In genomic region chr4:106695846-106696245, GRCh38 we compare ENCODE assay signal across 17 cellular contexts.
DNase-seq lines count a peak whose midpoint lies in the region; ATAC-seq and TF ChIP-seq lines count a peak whose summit lies in the region.
"Had no signal": no experiment of that assay in that cellular context is flagged by ENCODE, and none has a peak within 500 bp of the region (broad histone marks: within the 10 kb centered on the region; RNA-seq: fewer than 3 reads in every experiment).

No MANE protein-coding gene starts in this region.

- no peaks in the 10 kb centered on the region for H3K27me3 ChIP-seq in BLaER1 treated with 17β-estradiol and CSF1 and Interleukin-3, amounts not matched to agents 10 nM and 100 nM
- no peaks in the 10 kb centered on the region for H3K27me3 ChIP-seq in smooth muscle cell (ENCODE audit: low read depth)

- peak overlapping the region; percentile 10 to 66 (median 29); a peak in 16 of 22 replicates for H3K4me2 ChIP-seq in BLaER1 treated with 17β-estradiol and CSF1 and Interleukin-3, amounts not matched to agents 10 nM and 100 nM
- no peak overlapping the region for H3K4me2 ChIP-seq in smooth muscle cell

- H3K4me3 ChIP-seq in BLaER1 treated with 17β-estradiol and CSF1 and Interleukin-3, amounts not matched to agents 10 nM and 100 nM, result no peak overlapping the region
- H3K4me3 ChIP-seq in SK-N-MC, result no peak overlapping the region
- no peak overlapping the region for H3K4me3 ChIP-seq in fibroblast of the aortic adventitia (ENCODE audit: low read depth, low read length)
- H3K4me3 ChIP-seq in smooth muscle cell, result no peak overlapping the region
- H3K4me3 ChIP-seq: K562 had no signal

- TF ChIP-seq CTCF in fibroblast of the aortic adventitia (IDR thresholded peaks at IDR 0.05; ENCODE audit: insufficient read depth, low read length) (no peak), smooth muscle cell (IDR thresholded peaks at IDR 0.05; ENCODE audit: borderline replicate concordance, insufficient read depth, poor library complexity, severe bottlenecking) (no peak)

- H3K36me3 ChIP-seq in BLaER1 treated with 17β-estradiol and CSF1 and Interleukin-3, amounts not matched to agents 10 nM and 100 nM, result no peaks in the 10 kb centered on the region
- H3K36me3 ChIP-seq in SK-N-MC (ENCODE audit: insufficient read depth, low read length) (no peaks in the 10 kb centered on the region), smooth muscle cell (ENCODE audit: low read depth) (no peaks in the 10 kb centered on the region)

- H3K27ac ChIP-seq in BLaER1 treated with 17β-estradiol and CSF1 and Interleukin-3, amounts not matched to agents 10 nM and 100 nM, result peak overlapping the region in 2 of 11 experiments; percentile 39 to 54; a peak in 1 of 22 replicates
- no peak overlapping the region for H3K27ac ChIP-seq in SK-N-MC
- H3K27ac ChIP-seq in smooth muscle cell (ENCODE audit: low read depth), result no peak overlapping the region

- ATAC-seq in HG02759 (IDR thresholded peaks at IDR 0.05; ENCODE audit: unreplicated experiment) (no peak), HG02870 (IDR thresholded peaks at IDR 0.05; ENCODE audit: unreplicated experiment) (no peak)
- ATAC-seq: CD8-positive, alpha-beta T cell; K562 had no signal

- peaks cover 20 to 34% (median 27%) of the 10 kb centered on the region in 10 experiments for H3K4me1 ChIP-seq in BLaER1 treated with 17β-estradiol and CSF1 and Interleukin-3, amounts not matched to agents 10 nM and 100 nM
- H3K4me1 ChIP-seq in smooth muscle cell (ENCODE audit: low read depth), result no peaks in the 10 kb centered on the region

- peak; percentile 20 for DNase-seq in SK-N-MC (ENCODE audit: low read depth, low spot score)
- DNase-seq in fibroblast of the aortic adventitia (ENCODE audit: low read depth), result peak; percentile 31
- DNase-seq in smooth muscle cell (lab: John Stamatoyannopoulos, UW; ENCODE audit: unreplicated experiment), result no peak
- no peak for DNase-seq in stimulated activated naive CD4-positive, alpha-beta T cell (lab: John Stamatoyannopoulos, UW)
- DNase-seq in NCI-H2196 (lab: John Stamatoyannopoulos, UW; ENCODE audit: unreplicated experiment), result no peak
- DNase-seq: CD8-positive, alpha-beta T cell; GOT3; NCI-H1048; NCI-H146; NCI-H2081 treated with DMSO at 0.1 percent for 48 hours; NCI-H510A treated with DMSO at 0.1 percent for 48 hours; RPMI8226; SIG-M5 had no signal

- H3F3A ChIP-seq in smooth muscle cell (ENCODE audit: low read depth), result no peaks in the 10 kb centered on the region

- peak overlapping the region; percentile 21 for H2AFZ ChIP-seq in smooth muscle cell (ENCODE audit: low read depth)

- H3K9me3 ChIP-seq in BLaER1 treated with 17β-estradiol and CSF1 and Interleukin-3, amounts not matched to agents 10 nM and 100 nM (replicated peaks in 1 of 11), result peaks cover 6 to 37% (median 15%) of the 10 kb centered on the region in 11 experiments; a peak in 15 of 22 replicates
- H3K9me3 ChIP-seq in SK-N-MC (ENCODE audit: low read depth, low read length), result no peaks in the 10 kb centered on the region
- no peaks in the 10 kb centered on the region for H3K9me3 ChIP-seq in smooth muscle cell (replicated peaks; ENCODE audit: low read depth)

- no peak overlapping the region for H3K9ac ChIP-seq in BLaER1 treated with 17β-estradiol and CSF1 and Interleukin-3, amounts not matched to agents 10 nM and 100 nM
- no peak overlapping the region for H3K9ac ChIP-seq in SK-N-MC (ENCODE audit: insufficient read length)
- H3K9ac ChIP-seq in smooth muscle cell (ENCODE audit: low read depth), result no peak overlapping the region

- H4K20me1 ChIP-seq in BLaER1 treated with 17β-estradiol and CSF1 and Interleukin-3, amounts not matched to agents 10 nM and 100 nM, result no peaks in the 10 kb centered on the region
- H4K20me1 ChIP-seq in smooth muscle cell (ENCODE audit: low read depth), result no peaks in the 10 kb centered on the region

- 54% methylated on average over 2 of the region's 2 CpGs for WGBS in smooth muscle cell (ENCODE audit: low lambda C conversion rate)

- no peaks in the 10 kb centered on the region for H3K79me2 ChIP-seq in smooth muscle cell (ENCODE audit: low read depth)

Comparison
In these comparisons a context has a peak if more than half of its experiments do, and no peak if none do; other contexts are left out.
1. DNase-seq: peak in SK-N-MC (single experiment) and fibroblast of the aortic adventitia (single experiment); none in smooth muscle cell (single experiment), stimulated activated naive CD4-positive, alpha-beta T cell (0 of 6) and NCI-H2196 (single experiment).